30 cellular contexts compared by ENCODE assay signal in the genomic region with DNA sequence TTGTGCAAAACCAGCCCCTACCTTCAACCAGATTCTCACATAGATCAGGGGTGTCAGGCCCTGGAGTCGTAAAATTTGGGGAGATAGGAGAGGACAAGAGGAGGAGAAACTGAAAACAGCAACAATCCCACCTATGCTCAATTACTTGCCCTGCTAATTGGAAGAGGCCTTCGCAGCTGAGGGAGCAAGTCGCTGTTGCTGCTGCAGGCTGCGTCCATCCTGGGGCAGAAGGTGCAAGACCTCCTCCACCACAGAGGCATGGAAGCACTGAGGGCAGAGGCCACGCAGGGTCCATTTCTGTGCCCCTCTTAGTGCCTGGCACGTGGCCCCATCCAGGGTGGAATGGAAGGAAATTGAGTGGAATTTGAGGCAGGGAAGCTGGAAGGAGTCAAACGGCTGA. TPM values are rescaled to one million over a fixed set of nuclear protein-coding genes. Genes with fewer than 3 reads are reported as not detected.
"Had no signal": no experiment of that assay in that cellular context is flagged by ENCODE, and none has a peak within 500 bp of the region (broad histone marks: within the 10 kb centered on the region; RNA-seq: fewer than 3 reads in every experiment).

No MANE protein-coding gene starts in this region.

- H3K27ac Mint-ChIP-seq: immature natural killer cell; natural killer cell; stimulated activated naive CD8-positive, alpha-beta T cell treated with anti-CD3 and anti-CD28 coated beads, Interleukin-15, amount 100 ng/mL, for 72 hours had no signal

- H3K4me1 Mint-ChIP-seq: immature natural killer cell, natural killer cell had no signal

- H3K36me3 ChIP-seq: esophagus muscularis mucosa, gastroesophageal sphincter, heart left ventricle, lower lobe of right lung, right lobe of liver, suprapubic skin, vagina had no signal

- H3K4me3 Mint-ChIP-seq: immature natural killer cell; natural killer cell; stimulated activated naive CD8-positive, alpha-beta T cell treated with anti-CD3 and anti-CD28 coated beads, Interleukin-15, amount 100 ng/mL, for 72 hours had no signal

- H3K36me3 Mint-ChIP-seq: immature natural killer cell, natural killer cell had no signal

- ATAC-seq: foreskin keratinocyte; gastroesophageal sphincter; heart left ventricle; left ventricle myocardium superior; lower lobe of right lung; natural killer cell; right lobe of liver; stimulated activated naive CD8-positive, alpha-beta T cell treated with anti-CD3 and anti-CD28 coated beads, Interleukin-15, amount 100 ng/mL, for 72 hours had no signal

- H3K4me2 ChIP-seq: smooth muscle cell had no signal

- H3K27me3 ChIP-seq: esophagus muscularis mucosa, gastroesophageal sphincter, heart left ventricle, right lobe of liver, vagina had no signal

- DNase-seq: dermis blood vessel endothelial cell; effector memory CD4-positive, alpha-beta T cell; foreskin keratinocyte; heart left ventricle; hippocampal formation; immature natural killer cell; left ventricle myocardium superior; lower lobe of right lung; natural killer cell; posterior cingulate gyrus; right lobe of liver; stimulated activated CD4-positive, alpha-beta T cell treated with anti-CD3 and anti-CD28 coated beads, Interleukin-12 subunit alpha, Interleukin-12 subunit beta, amount 100 ng/mL, for 4 hours; stimulated activated CD4-positive, alpha-beta T cell treated with anti-CD3 and anti-CD28 coated beads, Interleukin-1b, Interleukin-23, amount 100 ng/mL, for 48 hours; stimulated activated CD4-positive, alpha-beta T cell treated with anti-CD3 and anti-CD28 coated beads, Interleukin-4, amount 100 ng/mL, for 1 hour; stimulated activated CD8-positive, alpha-beta memory T cell treated with anti-CD3 and anti-CD28 coated beads, Interleukin-4, amount 100 ng/mL, for 48 hours; stimulated activated naive CD4-positive, alpha-beta T cell; stimulated activated naive CD8-positive, alpha-beta T cell treated with anti-CD3 and anti-CD28 coated beads, Interleukin-15, amount 100 ng/mL, for 72 hours; trophoblast cell had no signal

- H3K4me1 ChIP-seq: foreskin keratinocyte, right lobe of liver, vagina had no signal

- H3K9me3 ChIP-seq: esophagus muscularis mucosa, gastroesophageal sphincter, heart left ventricle, lower lobe of right lung, right lobe of liver, suprapubic skin, vagina had no signal

- H3K4me3 ChIP-seq: coronary artery, esophagus muscularis mucosa, gastroesophageal sphincter, heart left ventricle, lower lobe of right lung, right lobe of liver, smooth muscle cell, suprapubic skin, vagina had no signal

- H3K27ac ChIP-seq: coronary artery, esophagus muscularis mucosa, foreskin keratinocyte, gastroesophageal sphincter, heart left ventricle, lower lobe of right lung, right lobe of liver, suprapubic skin, vagina had no signal

- H3K9me3 Mint-ChIP-seq: immature natural killer cell; natural killer cell; stimulated activated naive CD8-positive, alpha-beta T cell treated with anti-CD3 and anti-CD28 coated beads, Interleukin-15, amount 100 ng/mL, for 72 hours had no signal

RNA-seq across cellular contexts. Expression of gene CNGA3, which starts 36.5 kb away (rescaled TPM):
- total RNA-seq: endothelial cell of umbilical vein, epithelial cell of proximal tubule, foreskin keratinocyte, left ventricle myocardium superior, mononuclear cell, natural killer cell, pulmonary artery endothelial cell, right lobe of liver, smooth muscle cell, suprapubic skin, ureter, vagina had no signal
- polyA plus RNA-seq: endothelial cell of umbilical vein, fibroblast of lung, foreskin keratinocyte, heart left ventricle, immature natural killer cell, smooth muscle cell had no signal
